ENCODE assay signal across 27 cellular contexts in the genomic region with DNA sequence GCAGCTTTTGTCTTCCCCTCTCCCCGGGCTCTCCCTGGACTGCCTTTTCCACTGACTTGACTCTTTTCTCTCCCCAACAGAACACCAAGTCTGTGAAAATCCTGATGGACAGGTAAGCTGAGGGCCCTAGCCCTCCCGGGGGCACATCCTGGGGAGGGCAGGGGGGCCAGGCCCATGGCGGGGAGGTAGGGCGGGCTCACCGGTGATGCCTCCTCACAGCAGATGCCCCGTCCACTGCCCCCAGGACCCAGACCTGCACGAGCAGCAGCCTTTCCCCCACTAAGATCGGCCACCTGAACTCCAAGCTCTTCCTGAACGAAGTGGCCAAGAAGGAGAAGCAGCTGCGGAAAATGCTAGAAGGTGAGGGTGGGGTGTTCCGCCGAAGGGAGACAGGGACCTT.
"Had no signal": no experiment of that assay in that cellular context is flagged by ENCODE, and none has a peak within 500 bp of the region (broad histone marks: within the 10 kb centered on the region; RNA-seq: fewer than 3 reads in every experiment).

No MANE protein-coding gene starts in this region.

- DNase-seq: activated CD4-positive, alpha-beta T cell treated with anti-CD3 and anti-CD28 coated beads, Interleukin-2, amount 10 ng/mL, durations not matched to agents 7 days and 5 days; activated CD8-positive, alpha-beta T cell treated with anti-CD3 and anti-CD28 coated beads for 36 hours; activated naive CD4-positive, alpha-beta T cell treated with Interleukin-2 at 50 U/mL for 16 hours; activated naive CD8-positive, alpha-beta T cell treated with anti-CD3 and anti-CD28 coated beads for 36 hours; activated T-cell treated with anti-CD3 and anti-CD28 coated beads, Interleukin-2, amount 50 U/mL, for 72 hours; brain microvascular endothelial cell; caudate nucleus; cortex of kidney; effector memory CD8-positive, alpha-beta T cell; erythroblast; hippocampal formation; stimulated activated CD4-positive, alpha-beta T cell treated with anti-CD3 and anti-CD28 coated beads, Interleukin-1b, Interleukin-23, amount 100 ng/mL, for 48 hours; stimulated activated CD4-positive, alpha-beta T cell treated with anti-CD3 and anti-CD28 coated beads, Interleukin-4, amount 100 ng/mL, for 4 hours; stimulated activated CD8-positive, alpha-beta memory T cell treated with anti-CD3 and anti-CD28 coated beads, Interleukin-4, amount 100 ng/mL, for 48 hours; stimulated activated naive B cell treated with anti-CD40 and anti-IgM and Interleukin-4, amounts not matched to agents 10 μg/mL and 1 μg/mL and 100 μg/mL, for 72 hours; T-helper 9 cell; uterus; WERI-Rb-1 had no signal

- ATAC-seq: activated CD4-positive, CD25-positive, alpha-beta regulatory T cell treated with anti-CD3 and anti-CD28 coated beads, Interleukin-2, amount 50 U/mL, for 24 hours; activated CD8-positive, alpha-beta T cell treated with anti-CD3 and anti-CD28 coated beads for 36 hours; activated T-cell treated with anti-CD3 and anti-CD28 coated beads, Interleukin-2, amount 50 U/mL, for 72 hours; effector memory CD8-positive, alpha-beta T cell; gastroesophageal sphincter; left lobe of liver; mucosa of descending colon; natural killer cell treated with Interleukin-12 subunit alpha and Interleukin-12 subunit beta and Interleukin-15 and Interleukin-18, amount 100 ng/mL, for 72 hours; sciatic nerve; stimulated activated naive B cell treated with anti-CD40 and anti-IgM and Interleukin-4, amounts not matched to agents 10 μg/mL and 1 μg/mL and 100 μg/mL, for 72 hours had no signal

- H3K27ac ChIP-seq: ascending aorta, brain microvascular endothelial cell, uterus, WERI-Rb-1 had no signal

- H3K27me3 ChIP-seq: ascending aorta, brain microvascular endothelial cell, gastroesophageal sphincter, tibial nerve, uterus had no signal

- H3K4me3 Mint-ChIP-seq: activated CD4-positive, alpha-beta T cell treated with anti-CD3 and anti-CD28 coated beads, Interleukin-2, amount 10 ng/mL, durations not matched to agents 7 days and 5 days; activated CD8-positive, alpha-beta T cell treated with anti-CD3 and anti-CD28 coated beads for 36 hours; activated naive CD8-positive, alpha-beta T cell treated with anti-CD3 and anti-CD28 coated beads for 36 hours; activated T-cell treated with anti-CD3 and anti-CD28 coated beads, Interleukin-2, amount 50 U/mL, for 72 hours; effector memory CD8-positive, alpha-beta T cell; natural killer cell treated with Interleukin-12 subunit alpha and Interleukin-12 subunit beta and Interleukin-15 and Interleukin-18, amount 100 ng/mL, for 72 hours; stimulated activated naive B cell treated with anti-CD40 and anti-IgM and Interleukin-4, amounts not matched to agents 10 μg/mL and 1 μg/mL and 100 μg/mL, for 72 hours had no signal

- H3K9me3 Mint-ChIP-seq: activated CD4-positive, alpha-beta T cell treated with anti-CD3 and anti-CD28 coated beads, Interleukin-2, amount 10 ng/mL, durations not matched to agents 7 days and 5 days; activated CD8-positive, alpha-beta T cell treated with anti-CD3 and anti-CD28 coated beads for 36 hours; activated naive CD8-positive, alpha-beta T cell treated with anti-CD3 and anti-CD28 coated beads for 36 hours; activated T-cell treated with anti-CD3 and anti-CD28 coated beads, Interleukin-2, amount 50 U/mL, for 72 hours; effector memory CD8-positive, alpha-beta T cell; natural killer cell treated with Interleukin-12 subunit alpha and Interleukin-12 subunit beta and Interleukin-15 and Interleukin-18, amount 100 ng/mL, for 72 hours; stimulated activated naive B cell treated with anti-CD40 and anti-IgM and Interleukin-4, amounts not matched to agents 10 μg/mL and 1 μg/mL and 100 μg/mL, for 72 hours had no signal

- H3K4me3 ChIP-seq: ascending aorta, gastroesophageal sphincter, mucosa of descending colon, skin epidermis, tibial nerve, uterus had no signal

- H3K36me3 ChIP-seq: uterus had no signal

- H3K27ac Mint-ChIP-seq: activated CD4-positive, alpha-beta T cell treated with anti-CD3 and anti-CD28 coated beads, Interleukin-2, amount 10 ng/mL, durations not matched to agents 7 days and 5 days; natural killer cell treated with Interleukin-12 subunit alpha and Interleukin-12 subunit beta and Interleukin-15 and Interleukin-18, amount 100 ng/mL, for 72 hours; stimulated activated naive B cell treated with anti-CD40 and anti-IgM and Interleukin-4, amounts not matched to agents 10 μg/mL and 1 μg/mL and 100 μg/mL, for 72 hours had no signal

- H3K9me3 ChIP-seq: ascending aorta, gastroesophageal sphincter, mucosa of descending colon, tibial nerve, uterus had no signal
